22 cellular contexts compared by ENCODE assay signal in genomic region chr9:126023962-126024361, GRCh38.
DNase-seq lines count a peak whose midpoint lies in the region; ATAC-seq, FAIRE-seq and TF ChIP-seq lines count a peak whose summit lies in the region.
"Had no signal": no experiment of that assay in that cellular context is flagged by ENCODE, and none has a peak within 500 bp of the region (broad histone marks: within the 10 kb centered on the region; RNA-seq: fewer than 3 reads in every experiment).

No MANE protein-coding gene starts in this region.

- no peak overlapping the region for H3K4me3 Mint-ChIP-seq in natural killer cell treated with Interleukin-12 subunit alpha and Interleukin-12 subunit beta and Interleukin-15 and Interleukin-18, amount 100 ng/mL, for 72 hours
- H3K4me3 Mint-ChIP-seq in natural killer cell, result no peak overlapping the region
- H3K4me3 Mint-ChIP-seq: CD4-positive, CD25-positive, alpha-beta regulatory T cell; CD8-positive, alpha-beta memory T cell; HFFc6 had no signal

- H3K9me3 ChIP-seq in HepG2 (ENCODE audit: low read length), result no peaks in the 10 kb centered on the region
- H3K9me3 ChIP-seq: BE2C had no signal

- H3K36me3 Mint-ChIP-seq in natural killer cell treated with Interleukin-12 subunit alpha and Interleukin-12 subunit beta and Interleukin-15 and Interleukin-18, amount 100 ng/mL, for 72 hours, result no peaks in the 10 kb centered on the region
- H3K36me3 Mint-ChIP-seq in natural killer cell, result no peaks in the 10 kb centered on the region
- H3K36me3 Mint-ChIP-seq: CD4-positive, CD25-positive, alpha-beta regulatory T cell; CD8-positive, alpha-beta memory T cell had no signal

- H3K27ac Mint-ChIP-seq in natural killer cell treated with Interleukin-12 subunit alpha and Interleukin-12 subunit beta and Interleukin-15 and Interleukin-18, amount 100 ng/mL, for 72 hours, result no peak overlapping the region
- no peak overlapping the region for H3K27ac Mint-ChIP-seq in natural killer cell
- H3K27ac Mint-ChIP-seq: CD4-positive, CD25-positive, alpha-beta regulatory T cell; CD8-positive, alpha-beta memory T cell; HFFc6 had no signal

- FAIRE-seq in bronchial epithelial cell (lab: Jason Lieb, UNC) (peak; percentile 97), HepG2 (lab: Jason Lieb, UNC) (no peak), urothelium cell line (lab: Jason Lieb, UNC) (peak; percentile 72)
- FAIRE-seq: GM12878, H54, K562 had no signal

- no peaks in the 10 kb centered on the region for H3K4me1 Mint-ChIP-seq in natural killer cell treated with Interleukin-12 subunit alpha and Interleukin-12 subunit beta and Interleukin-15 and Interleukin-18, amount 100 ng/mL, for 72 hours (ENCODE audit: low read depth in 2 of 2)
- no peaks in the 10 kb centered on the region for H3K4me1 Mint-ChIP-seq in natural killer cell
- H3K4me1 Mint-ChIP-seq: CD4-positive, CD25-positive, alpha-beta regulatory T cell had no signal

- intact Hi-C loops in natural killer cell (cut with micrococcal nuclease) (no loop called here), HepG2 (cut with micrococcal nuclease; ENCODE audit: unreplicated experiment) (no loop called here)

- DNase-seq in natural killer cell treated with Interleukin-12 subunit alpha and Interleukin-12 subunit beta and Interleukin-15 and Interleukin-18, amount 100 ng/mL, for 72 hours (ENCODE audit: low spot score), result peak; percentile 39
- DNase-seq in natural killer cell, result no peak
- no peak for DNase-seq in bronchial epithelial cell (ENCODE audit: low read depth)
- DNase-seq in HepG2 (ENCODE audit: low spot score), result no peak
- DNase-seq in urothelium cell line (ENCODE audit: low spot score), result no peak
- DNase-seq in occipital lobe (lab: John Stamatoyannopoulos, UW), result no peak
- no peak for DNase-seq in activated CD8-positive, alpha-beta memory T cell treated with anti-CD3 and anti-CD28 coated beads, Interleukin-2, amount 50 U/mL, for 4 hours
- DNase-seq: BE2C; C1 segment of cervical spinal cord; CD4-positive, CD25-positive, alpha-beta regulatory T cell; CD8-positive, alpha-beta memory T cell; COR-L47; DMS 273 treated with DMSO at 0.1 percent for 48 hours; DMS53; DND-41; EL; HCEC 1CT; HFFc6 had no signal

- no peak overlapping the region for H2AFZ ChIP-seq in HepG2 (ENCODE audit: low read length)

- no peaks in the 10 kb centered on the region for H4K20me1 ChIP-seq in HepG2 (ENCODE audit: insufficient read depth, low read length)

- H3K79me2 ChIP-seq in HepG2 (ENCODE audit: insufficient read depth, low read length), result no peaks in the 10 kb centered on the region

- no peaks in the 10 kb centered on the region for H3K9me3 Mint-ChIP-seq in natural killer cell treated with Interleukin-12 subunit alpha and Interleukin-12 subunit beta and Interleukin-15 and Interleukin-18, amount 100 ng/mL, for 72 hours
- H3K9me3 Mint-ChIP-seq in natural killer cell, result no peaks in the 10 kb centered on the region
- H3K9me3 Mint-ChIP-seq: CD8-positive, alpha-beta memory T cell; HFFc6 had no signal

- H3K9ac ChIP-seq in HepG2 (ENCODE audit: insufficient read depth, low read depth, low read length), result no peak overlapping the region

- TF ChIP-seq CTCF in natural killer cell (IDR thresholded peaks at IDR 0.05) (no peak), bronchial epithelial cell (IDR thresholded peaks at IDR 0.05; ENCODE audit: insufficient read depth, low read length, severe bottlenecking) (no peak), HepG2 (CRISPR knock-in tag; IDR thresholded peaks at IDR 0.05) (no peak)

- TF ChIP-seq EP300 in HepG2 (IDR thresholded peaks at IDR 0.05; ENCODE audit: low read depth in 2 of 2, low read length in 2 of 2) (no peak), HepG2 (CRISPR knock-in tag; IDR thresholded peaks at IDR 0.05; ENCODE audit: borderline replicate concordance) (no peak)

- WGBS in HepG2 (ENCODE audit: low lambda C conversion rate), result 94% methylated on average over 9 of the region's 15 CpGs

- H3K27me3 Mint-ChIP-seq in natural killer cell treated with Interleukin-12 subunit alpha and Interleukin-12 subunit beta and Interleukin-15 and Interleukin-18, amount 100 ng/mL, for 72 hours, result peaks cover 6 to 8% of the 10 kb centered on the region in 2 donors
- peaks cover 6 to 8% of the 10 kb centered on the region in 2 donors for H3K27me3 Mint-ChIP-seq in natural killer cell (ENCODE audit: low read depth in 2 of 2)

- H3K4me3 ChIP-seq in bronchial epithelial cell (ENCODE audit: low read depth, low read length) (no peak overlapping the region), HepG2 (replicated peaks in 1 of 3; ENCODE audit: insufficient read depth in 1 of 3, low read depth in 2 of 3, low read length in 3 of 3) (no peak overlapping the region)
- H3K4me3 ChIP-seq: GM12878, K562 had no signal

- no peaks in the 10 kb centered on the region for H3K4me1 ChIP-seq in HepG2 (ENCODE audit: insufficient read depth, low read length)
- H3K4me1 ChIP-seq: BE2C had no signal

- BruUV-seq in HepG2 (replicated peaks; lab: Mats Ljungman, UMichigan), result no TSS peak

- CTCF ChIA-PET in HepG2 (lab: Yijun Ruan, JAX; ENCODE audit: low intra/inter-chr PET ratio, low total read pairs), result no interaction called here

- H3K27me3 ChIP-seq in bronchial epithelial cell (ENCODE audit: control insufficient read depth, insufficient read depth, low read length) (no peaks in the 10 kb centered on the region), HepG2 (ENCODE audit: control insufficient read depth in 1 of 2, insufficient read depth in 2 of 2, low read length in 2 of 2) (peaks cover 0 to 10% of the 10 kb centered on the region in 2 experiments; a peak in 1 of 5 replicates)
- H3K27me3 ChIP-seq: BE2C had no signal

- TF ChIP-seq POLR2A in HepG2 (IDR thresholded peaks at IDR 0.05; ENCODE audit: insufficient read depth in 1 of 2, low read depth in 2 of 2, low read length in 2 of 2), result no peak

- in situ Hi-C loops in HepG2 (cut with HindIII; ENCODE audit: extremely low pct_ligation_motif_present, low pct_unique_long_range_greater_than_20kb), result no loop called here

- no peak overlapping the region for H3K4me2 ChIP-seq in HepG2 (ENCODE audit: low read depth, low read length)

- no peaks in the 10 kb centered on the region for H3K36me3 ChIP-seq in bronchial epithelial cell (ENCODE audit: control insufficient read depth, insufficient read depth, low read length)
- H3K36me3 ChIP-seq in HepG2 (replicated peaks in 1 of 2; ENCODE audit: control insufficient read depth in 1 of 2, insufficient read depth in 2 of 2, low read length in 2 of 2), result no peaks in the 10 kb centered on the region
- H3K36me3 ChIP-seq: BE2C had no signal

- TF ChIP-seq RAD21 in HepG2 (CRISPR knock-in tag; IDR thresholded peaks at IDR 0.05), result no peak

- POLR2A ChIA-PET in HepG2 (lab: Yijun Ruan, JAX), result no interaction called here

- ATAC-seq in natural killer cell treated with Interleukin-12 subunit alpha and Interleukin-12 subunit beta and Interleukin-15 and Interleukin-18, amount 100 ng/mL, for 72 hours, result no peak
- ATAC-seq in natural killer cell (no peak), HepG2 (no peak), GM19452 (IDR thresholded peaks at IDR 0.05; ENCODE audit: unreplicated experiment) (no peak)
- ATAC-seq: GM12878, K562 had no signal

- H3K27ac ChIP-seq in HepG2 (ENCODE audit: extremely low read length, insufficient read depth, low read length), result no peak overlapping the region

TF ChIP-seq in HepG2, 621 proteins besides CTCF, POLR2A, EP300 and RAD21:
- TF ChIP-seq MNT (IDR thresholded peaks at IDR 0.05) (peak; percentile 80), STAT6 (CRISPR knock-in tag; IDR thresholded peaks at IDR 0.05; ENCODE audit: borderline replicate concordance) (no peak)
